8 cellular contexts compared by ENCODE assay signal in the genomic region with DNA sequence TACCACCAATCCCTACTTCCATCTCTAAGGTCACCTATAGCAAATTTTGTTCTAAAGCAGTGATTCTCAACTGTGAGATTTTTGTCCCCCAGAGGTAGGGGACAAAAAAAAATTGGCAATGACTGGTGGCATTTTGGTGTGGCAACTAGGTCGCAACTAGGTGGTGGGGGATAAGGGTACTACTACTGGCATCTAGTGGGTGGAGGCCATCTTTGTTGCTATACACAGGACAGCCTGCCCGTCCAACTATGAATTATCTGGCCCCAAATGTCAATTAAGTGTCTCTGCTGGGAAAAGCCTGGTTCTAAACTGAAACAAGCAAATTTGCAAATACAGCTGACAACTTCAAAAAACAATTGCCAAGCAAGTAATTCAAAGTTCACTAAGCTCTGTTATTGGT. TPM values are rescaled to one million over a fixed set of nuclear protein-coding genes. Genes with fewer than 3 reads are reported as not detected.
DNase-seq lines count a peak whose midpoint lies in the region; ATAC-seq and TF ChIP-seq lines count a peak whose summit lies in the region.

No MANE protein-coding gene starts in this region.

- H3K79me2 ChIP-seq in GM23248 (ENCODE audit: insufficient read depth): peaks cover 52% of the 10 kb centered on the region

- ATAC-seq in RWPE2 (ENCODE audit: low read depth): no peak

- H3K27me3 ChIP-seq in GM23248 (replicated peaks; ENCODE audit: insufficient read depth) (no peaks in the 10 kb centered on the region), RWPE2 (ENCODE audit: insufficient read depth, poor library complexity, severe bottlenecking) (no peaks in the 10 kb centered on the region), esophagus (ENCODE audit: control insufficient read depth in 1 of 2, insufficient read depth in 2 of 2, low read length in 2 of 2) (no peaks in the 10 kb centered on the region)

- H3F3A ChIP-seq in GM23248 (ENCODE audit: insufficient read depth): 0 out of 2 replicates have a peak, but pooled peaks cover 9% of the 10 kb centered on the region

- H3K36me3 ChIP-seq in GM23248 (ENCODE audit: low read depth) (no peaks in the 10 kb centered on the region), RWPE2 (ENCODE audit: low read depth) (0 out of 2 replicates have a peak, but pooled peaks cover 5% of the 10 kb centered on the region), esophagus (ENCODE audit: control insufficient read depth in 2 of 2, insufficient read depth in 2 of 2, low read length in 1 of 2) (peaks cover 3 to 7% of the 10 kb centered on the region in 2 donors)

- DNase-seq in GM23248: peak; percentile 19
- no peak for DNase-seq in RWPE2 (ENCODE audit: low spot score)
- no peak for DNase-seq in retinal pigment epithelial cell (ENCODE audit: low read depth)
- no peak for DNase-seq in NCI-H2171 treated with DMSO at 0.1 percent for 48 hours (lab: John Stamatoyannopoulos, UW)
- no peak for DNase-seq in stimulated activated CD4-positive, alpha-beta T cell treated with anti-CD3 and anti-CD28 coated beads, Interleukin-4, amount 100 ng/mL, for 4 hours
- no peak for DNase-seq in DMS53 treated with DMSO at 0.1 percent for 48 hours (lab: John Stamatoyannopoulos, UW; ENCODE audit: unreplicated experiment)
- no peak for DNase-seq in kidney glomerular epithelial cell (lab: John Stamatoyannopoulos, UW)

- in situ Hi-C loops in GM23248 (cut with MboI): no loop called here

- no peaks in the 10 kb centered on the region for H4K20me1 ChIP-seq in GM23248 (ENCODE audit: insufficient read depth)

- 31% methylated on average over 2 of the region's 2 CpGs for WGBS in GM23248 (ENCODE audit: low coverage in 1 of 2, low lambda C conversion rate in 2 of 2, missing lambda C conversion rate in 2 of 2), 2 experiments
- WGBS in esophagus, 2 donors: 36 to 44% methylated on average over 2 of the region's 2 CpGs

- H3K9me2 ChIP-seq in GM23248 (ENCODE audit: insufficient read depth): no peaks in the 10 kb centered on the region

- H3K27ac ChIP-seq in GM23248 (no peak overlapping the region), RWPE2 (ENCODE audit: poor library complexity, severe bottlenecking) (no peak overlapping the region), esophagus (ENCODE audit: low read depth in 2 of 2, low read length in 1 of 2) (peak overlapping the region in 1 of 2 donors; percentile 52)

- H3K4me1 ChIP-seq in GM23248 (ENCODE audit: insufficient read depth) (peaks cover 15% of the 10 kb centered on the region), RWPE2 (ENCODE audit: insufficient read depth, poor library complexity, severe bottlenecking) (peaks cover 9% of the 10 kb centered on the region), esophagus (ENCODE audit: control insufficient read depth in 2 of 2, insufficient read depth in 2 of 2, low read length in 1 of 2) (peaks cover 2 to 6% of the 10 kb centered on the region in 2 donors)

- peak overlapping the region; percentile 94 for H3K4me3 ChIP-seq in GM23248
- peak overlapping the region; percentile 94 for H3K4me3 ChIP-seq in RWPE2 (ENCODE audit: severe bottlenecking)
- peak overlapping the region; percentile 30 to 84 for H3K4me3 ChIP-seq in esophagus (ENCODE audit: low read depth in 1 of 2, low read length in 2 of 2)
- H3K4me3 ChIP-seq in retinal pigment epithelial cell (ENCODE audit: low read length): peak overlapping the region; percentile 91

- H3K9me3 ChIP-seq in GM23248 (ENCODE audit: low read depth) (no peaks in the 10 kb centered on the region), RWPE2 (ENCODE audit: severe bottlenecking) (no peaks in the 10 kb centered on the region), esophagus (ENCODE audit: control insufficient read depth in 2 of 2, insufficient read depth in 1 of 2, low read depth in 1 of 2, low read length in 1 of 2) (no peaks in the 10 kb centered on the region)

- H3K4me2 ChIP-seq in GM23248 (ENCODE audit: unreplicated experiment): peak overlapping the region; percentile 92

- TF ChIP-seq CTCF in RWPE2 (IDR thresholded peaks at IDR 0.05; ENCODE audit: poor library complexity, severe bottlenecking) (peak; percentile 13), retinal pigment epithelial cell (conservative IDR thresholded peaks at IDR 0.05; ENCODE audit: low read depth, low read length) (no peak)

- peak overlapping the region; percentile 86 for H2AFZ ChIP-seq in GM23248

- peak overlapping the region; percentile 88 for H3K9ac ChIP-seq in GM23248

RNA-seq across cellular contexts. Expression of gene MTMR10, which starts 1.4 kb away (rescaled TPM):
- 8.1 and 13.3 TPM in 2 replicates for total RNA-seq in GM23248 (2014; rRNA removed; shearing (Covaris generic))
- polyA plus RNA-seq in GM23248 (2016; fragmentation: Nextera tagmentation; extraction: Ambion mirVana) (6.3 and 7.2 TPM in 2 replicates), esophagus (10 to 100 TPM; 11.7 to 26.4 TPM)
